9 cellular contexts compared by ENCODE assay signal in genomic region chrX:154799554-154800348, GRCh38. TPM values are rescaled to one million over a fixed set of nuclear protein-coding genes. Genes with fewer than 3 reads are reported as not detected.
DNase-seq lines count a peak whose midpoint lies in the region; ATAC-seq, FAIRE-seq and TF ChIP-seq lines count a peak whose summit lies in the region.
"Had no signal": no experiment of that assay in that cellular context is flagged by ENCODE, and none has a peak within 500 bp of the region (broad histone marks: within the 10 kb centered on the region; RNA-seq: fewer than 3 reads in every experiment).

No MANE protein-coding gene starts in this region.

- H3K27ac ChIP-seq in SJSA1 = peak overlapping the region; percentile 91

- H3K9me3 ChIP-seq in SJSA1 (replicated peaks) = no peaks in the 10 kb centered on the region

- peak; percentile 88 for FAIRE-seq in islet of Langerhans (lab: Jason Lieb, UNC)
- no peak for FAIRE-seq in D721Med (lab: Jason Lieb, UNC)

- peak in 1 of 2 donors; percentile 55 for ATAC-seq in left cardiac atrium
- no peak for ATAC-seq in left ventricle myocardium superior
- no peak for ATAC-seq in HG03342 (IDR thresholded peaks at IDR 0.05; ENCODE audit: unreplicated experiment)

- intact Hi-C loops in left cardiac atrium (cut with DNase I) = no loop called here
- intact Hi-C loops in left ventricle myocardium superior (cut with micrococcal nuclease) = no loop called here
- intact Hi-C loops in posterior cingulate gyrus (cut with DNase I) = no loop called here

- TF ChIP-seq CTCF in D721Med (IDR thresholded peaks at IDR 0.05; ENCODE audit: insufficient read depth, missing control alignments) = no peak

- no peak overlapping the region for H3K4me3 ChIP-seq in SJSA1
- H3K4me3 ChIP-seq: skin epidermis had no signal

- no peaks in the 10 kb centered on the region for H3K36me3 ChIP-seq in SJSA1

- H3K4me1 ChIP-seq in SJSA1 (replicated peaks) = peaks cover 42% of the 10 kb centered on the region

- DNase-seq in left cardiac atrium = peak; percentile 32
- DNase-seq in left ventricle myocardium superior = no peak
- DNase-seq in SJSA1 (ENCODE audit: low read depth in 1 of 2, low spot score in 2 of 2) = peak in 1 of 2 experiments; percentile 57
- no peak for DNase-seq in D721Med (ENCODE audit: insufficient read length, low spot score)
- no peak for DNase-seq in GM19240 (ENCODE audit: insufficient read length, low spot score)
- DNase-seq in posterior cingulate gyrus = no peak

- no peaks in the 10 kb centered on the region for H3K27me3 ChIP-seq in SJSA1 (replicated peaks)

RNA-seq across cellular contexts. Expression of gene MPP1, which starts 5.5 kb away (rescaled TPM):
- total RNA-seq in left cardiac atrium = 10 to 100 TPM; 36.1 to 40.0 TPM
- 36.3 TPM for total RNA-seq in left ventricle myocardium superior
- total RNA-seq in SJSA1 (2014; rRNA removed; shearing (Covaris generic)) = 26.5 and 40.1 TPM in 2 replicates

RNA-seq across cellular contexts. Expression of gene SMIM9, which starts 34.7 kb away (rescaled TPM):
- total RNA-seq in left cardiac atrium (not detected), left ventricle myocardium superior (not detected)
- total RNA-seq in SJSA1 (2014; rRNA removed; shearing (Covaris generic)) = not detected in 2 replicates

RNA-seq across cellular contexts. Expression of gene DKC1, which starts 37.1 kb away (rescaled TPM):
- 10 to 100 TPM; 19.5 to 34.3 TPM for total RNA-seq in left cardiac atrium
- total RNA-seq in left ventricle myocardium superior = 24.1 TPM
- total RNA-seq in SJSA1 (2014; rRNA removed; shearing (Covaris generic)) = 48.1 and 54.9 TPM in 2 replicates

RNA-seq across cellular contexts. Expression of gene GAB3, which starts 48.9 kb away (rescaled TPM):
- total RNA-seq in left cardiac atrium = 10 to 100 TPM; 10.2 to 18.1 TPM
- 14.1 TPM for total RNA-seq in left ventricle myocardium superior
- 0.95 and 0.97 TPM in 2 replicates for total RNA-seq in SJSA1 (2014; rRNA removed; shearing (Covaris generic))
